Comparison of ENCODE assay signal across 8 cellular contexts in genomic region chr4:103099691-103100392, GRCh38. TPM values are rescaled to one million over a fixed set of nuclear protein-coding genes. Genes with fewer than 3 reads are reported as not detected.
DNase-seq lines count a peak whose midpoint lies in the region; ATAC-seq, FAIRE-seq and TF ChIP-seq lines count a peak whose summit lies in the region.

Gene BDH2, minus strand, starts transcription at chr4:103099834. Its CDS starts 3,580 bp downstream, at chr4:103096254.

- peak within 1 kb of the TSS in 1 of 2 experiments; percentile 21 for H3K4ac ChIP-seq in mesenchymal stem cell (ENCODE audit: low read depth in 1 of 2, low read length in 2 of 2)

- H2BK15ac ChIP-seq in mesenchymal stem cell (ENCODE audit: low read depth, poor library complexity, severe bottlenecking), result no peak within 1 kb of the TSS

- H3K79me1 ChIP-seq in mesenchymal stem cell (replicated peaks; ENCODE audit: low read length, poor library complexity, severe bottlenecking), result peaks cover 18% of the 10 kb centered on the region

- H3K36me3 ChIP-seq in endothelial cell of umbilical vein (ENCODE audit: control insufficient read depth in 2 of 2, extremely low read depth in 1 of 2, insufficient read depth in 2 of 2, low read length in 2 of 2) (no peaks in the 10 kb centered on the region), mesenchymal stem cell (ENCODE audit: control insufficient read depth in 1 of 2, insufficient read depth in 2 of 2, low read depth in 1 of 2, low read length in 2 of 2) (peaks cover 0 to 2% of the 10 kb centered on the region in 2 experiments)

- H3K27ac Mint-ChIP-seq in activated CD4-positive, alpha-beta memory T cell treated with anti-CD3 and anti-CD28 coated beads, Interleukin-2, amount 10 ng/mL, durations not matched to agents 7 days and 5 days, result peak within 1 kb of the TSS; percentile 76

- H4K20me1 ChIP-seq in endothelial cell of umbilical vein (replicated peaks; ENCODE audit: control insufficient read depth, extremely low read depth, insufficient read depth, low read length), result no peaks in the 10 kb centered on the region

- dilution Hi-C loops in endothelial cell of umbilical vein (cut with MboI; ENCODE audit: extremely low pct_ligation_motif_present, low sequenced_read_pairs), result no loop called here

- POLR2A ChIA-PET in activated CD4-positive, alpha-beta memory T cell treated with anti-CD3 and anti-CD28 coated beads, Interleukin-2, amount 10 ng/mL, durations not matched to agents 7 days and 5 days (lab: Charles Lee), result interaction anchor here (0.6 to 1.7 kb wide), 6 partner anchors 23 to 755 kb away, joined by 3 to 7 read pairs (median 4); partner anchors contain the start of genes CISD2, SLC39A8, SLC9B2 and UBE2D3
- POLR2A ChIA-PET in endothelial cell of umbilical vein (lab: Charles Lee), result no interaction called here

- 9% methylated on average over 11 of the region's 11 CpGs for WGBS in mesenchymal stem cell

- peak; percentile 53 to 59 for TF ChIP-seq CTCF in endothelial cell of umbilical vein (IDR thresholded peaks at IDR 0.05; ENCODE audit: extremely low read depth in 1 of 2, insufficient read depth in 1 of 2, low read depth in 1 of 2, low read length in 2 of 2)
- TF ChIP-seq CTCF in subcutaneous adipose tissue (IDR thresholded peaks at IDR 0.05; ENCODE audit: low read depth), result no peak

- H2BK12ac ChIP-seq in mesenchymal stem cell (ENCODE audit: low read length in 2 of 2), result no peak within 1 kb of the TSS

- H4K91ac ChIP-seq in mesenchymal stem cell (ENCODE audit: low read length), result no peak within 1 kb of the TSS

- no peaks in the 10 kb centered on the region for H3K9me3 Mint-ChIP-seq in activated CD4-positive, alpha-beta memory T cell treated with anti-CD3 and anti-CD28 coated beads, Interleukin-2, amount 10 ng/mL, durations not matched to agents 7 days and 5 days

- no peaks in the 10 kb centered on the region for H3K27me3 Mint-ChIP-seq in activated CD4-positive, alpha-beta memory T cell treated with anti-CD3 and anti-CD28 coated beads, Interleukin-2, amount 10 ng/mL, durations not matched to agents 7 days and 5 days

- H3K36me3 Mint-ChIP-seq in activated CD4-positive, alpha-beta memory T cell treated with anti-CD3 and anti-CD28 coated beads, Interleukin-2, amount 10 ng/mL, durations not matched to agents 7 days and 5 days (ENCODE audit: low read depth), result peaks cover 6% of the 10 kb centered on the region

- peak within 1 kb of the TSS; percentile 41 for H2AFZ ChIP-seq in endothelial cell of umbilical vein (ENCODE audit: low read depth, low read length)
- H2AFZ ChIP-seq in mesenchymal stem cell (ENCODE audit: low read depth, low read length), result no peak within 1 kb of the TSS

- ATAC-seq in GM19463 (IDR thresholded peaks at IDR 0.05; ENCODE audit: unreplicated experiment) (peak; percentile 94), HG03565 (IDR thresholded peaks at IDR 0.05; ENCODE audit: unreplicated experiment) (peak; percentile 96)

- H3K27me3 ChIP-seq in endothelial cell of umbilical vein (ENCODE audit: control insufficient read depth in 2 of 2, insufficient read depth in 2 of 2, low read length in 2 of 2) (no peaks in the 10 kb centered on the region), mesenchymal stem cell (ENCODE audit: control insufficient read depth in 1 of 2, insufficient read depth in 1 of 2, low read length in 2 of 2) (no peaks in the 10 kb centered on the region)

- no peak within 1 kb of the TSS for H3K23ac ChIP-seq in mesenchymal stem cell (ENCODE audit: low read length in 2 of 2)

- CTCF ChIA-PET in activated CD4-positive, alpha-beta memory T cell treated with anti-CD3 and anti-CD28 coated beads, Interleukin-2, amount 10 ng/mL, durations not matched to agents 7 days and 5 days (lab: Charles Lee), result interaction anchor here (0.9 to 4.9 kb wide), 28 partner anchors 9 to 754 kb away, joined by 3 to 39 read pairs (median 4); partner anchors contain the start of genes SLC39A8, SLC9B1, SLC9B2 and UBE2D3
- CTCF ChIA-PET in endothelial cell of umbilical vein (lab: Charles Lee), result interaction anchor here (0.6 to 3.9 kb wide), 32 partner anchors 8 to 1913 kb away, joined by 3 to 32 read pairs (median 4); partner anchors contain the start of genes PPP3CA and SLC9B2

- DNase-seq in DMS153 (lab: John Stamatoyannopoulos, UW) (peak; percentile 86), NCI-H748 (lab: John Stamatoyannopoulos, UW; ENCODE audit: unreplicated experiment) (peak; percentile 86), endothelial cell of umbilical vein (ENCODE audit: low read depth, low spot score) (peak; percentile 93), mesenchymal stem cell (peak; percentile 97)
- peak; percentile 42 for DNase-seq in activated CD4-positive, alpha-beta memory T cell treated with anti-CD3 and anti-CD28 coated beads, Interleukin-2, amount 10 ng/mL, durations not matched to agents 7 days and 5 days

- FAIRE-seq in endothelial cell of umbilical vein (lab: Jason Lieb, UNC), result peak; percentile 89

- BruUV-seq in endothelial cell of umbilical vein (replicated peaks; lab: Mats Ljungman, UMichigan), result no TSS peak

- H3K9ac ChIP-seq in endothelial cell of umbilical vein (replicated peaks; ENCODE audit: extremely low read depth, insufficient read depth, low read length) (peak within 1 kb of the TSS; percentile 77), mesenchymal stem cell (ENCODE audit: low read length) (peak within 1 kb of the TSS; percentile 90)

- H3K18ac ChIP-seq in mesenchymal stem cell (ENCODE audit: low read depth in 1 of 2, low read length in 2 of 2), result peak within 1 kb of the TSS in 1 of 2 experiments; percentile 5

- peak within 1 kb of the TSS; percentile 88 for H3K4me2 ChIP-seq in endothelial cell of umbilical vein (ENCODE audit: insufficient read depth, low read length)
- peak within 1 kb of the TSS; percentile 79 for H3K4me2 ChIP-seq in mesenchymal stem cell (ENCODE audit: low read length, poor library complexity, severe bottlenecking)

- no peak for TF ChIP-seq POLR2A in endothelial cell of umbilical vein (IDR thresholded peaks at IDR 0.05; ENCODE audit: low read depth, low read length)

- H3K4me3 ChIP-seq in endothelial cell of umbilical vein (replicated peaks in 1 of 3; ENCODE audit: insufficient read depth in 1 of 3, low read depth in 1 of 3, low read length in 3 of 3), result peak within 1 kb of the TSS; percentile 21 to 82 (median 48)
- H3K4me3 ChIP-seq in mesenchymal stem cell (ENCODE audit: insufficient read depth in 1 of 2, low read depth in 1 of 2, low read length in 2 of 2), result peak within 1 kb of the TSS in 1 of 2 experiments; percentile 76

- no peaks in the 10 kb centered on the region for H3K9me1 ChIP-seq in endothelial cell of umbilical vein (replicated peaks; ENCODE audit: control insufficient read depth, extremely low read depth, insufficient read depth, low read length)

- H4K8ac ChIP-seq in mesenchymal stem cell (ENCODE audit: low read length), result no peak within 1 kb of the TSS

- no peak within 1 kb of the TSS for H2BK120ac ChIP-seq in mesenchymal stem cell (ENCODE audit: low read depth, low read length)

- H2AK5ac ChIP-seq in mesenchymal stem cell (ENCODE audit: low read length, severe bottlenecking), result no peak within 1 kb of the TSS

- no peaks in the 10 kb centered on the region for H3K79me2 ChIP-seq in endothelial cell of umbilical vein (ENCODE audit: control insufficient read depth, insufficient read depth, low read length)

- peaks cover 21% of the 10 kb centered on the region for H3K4me1 Mint-ChIP-seq in activated CD4-positive, alpha-beta memory T cell treated with anti-CD3 and anti-CD28 coated beads, Interleukin-2, amount 10 ng/mL, durations not matched to agents 7 days and 5 days

- H3K27ac ChIP-seq in endothelial cell of umbilical vein (ENCODE audit: insufficient read depth, low read depth, low read length), result peak within 1 kb of the TSS; percentile 49
- H3K27ac ChIP-seq in mesenchymal stem cell (ENCODE audit: low read length, poor library complexity, severe bottlenecking), result peak within 1 kb of the TSS; percentile 28

- intact Hi-C loops in endothelial cell of umbilical vein (cut with micrococcal nuclease), result loop anchor here (1.0 to 10.0 kb wide), 8 partner anchors 81 to 835 kb away; partner anchors contain the start of genes CISD2, SLC9B1 and UBE2D3

- H2BK5ac ChIP-seq in mesenchymal stem cell (ENCODE audit: low read depth, low read length, poor library complexity, severe bottlenecking), result no peak within 1 kb of the TSS

- no peaks in the 10 kb centered on the region for H3K9me3 ChIP-seq in endothelial cell of umbilical vein (replicated peaks; ENCODE audit: control insufficient read depth, insufficient read depth, low read length)
- no peaks in the 10 kb centered on the region for H3K9me3 ChIP-seq in mesenchymal stem cell (ENCODE audit: control insufficient read depth, low read length)

- H3K4me1 ChIP-seq in endothelial cell of umbilical vein (ENCODE audit: control insufficient read depth, extremely low read depth, insufficient read depth, low read length) (peaks cover 8% of the 10 kb centered on the region), mesenchymal stem cell (ENCODE audit: control insufficient read depth, insufficient read depth, low read depth, low read length) (peaks cover 11% of the 10 kb centered on the region)

- H3K4me3 Mint-ChIP-seq in activated CD4-positive, alpha-beta memory T cell treated with anti-CD3 and anti-CD28 coated beads, Interleukin-2, amount 10 ng/mL, durations not matched to agents 7 days and 5 days, result peak within 1 kb of the TSS; percentile 76

- H3K14ac ChIP-seq in mesenchymal stem cell (ENCODE audit: low read length in 2 of 2), result no peak within 1 kb of the TSS

TF ChIP-seq in endothelial cell of umbilical vein, 7 proteins besides CTCF, POLR2A, EP300 and RAD21:
- TF ChIP-seq POLR2AphosphoS5 (IDR thresholded peaks at IDR 0.05; ENCODE audit: insufficient read depth, low read depth, low read length) (no peak), EZH2 (IDR thresholded peaks at IDR 0.05; ENCODE audit: borderline replicate concordance, low read depth, low read length, severe bottlenecking) (no peak), GATA2 (IDR thresholded peaks at IDR 0.05; ENCODE audit: insufficient read depth, insufficient read length, low read depth, low read length) (no peak), FOS (IDR thresholded peaks at IDR 0.05; ENCODE audit: borderline replicate concordance, insufficient read depth, low read length) (no peak), MYC (IDR thresholded peaks at IDR 0.05; ENCODE audit: low read depth, low read length) (no peak)

RNA-seq across cellular contexts. Expression of gene BDH2, which starts in this region (rescaled TPM):
- total RNA-seq in activated CD4-positive, alpha-beta memory T cell treated with anti-CD3 and anti-CD28 coated beads, Interleukin-2, amount 10 ng/mL, durations not matched to agents 7 days and 5 days, result 10 to 100 TPM; 22.5 to 23.6 TPM
- total RNA-seq in endothelial cell of umbilical vein (29.4 and 36.4 TPM in 2 replicates), subcutaneous adipose tissue (10 to 100 TPM; 33.1 to 65.8 (median 52.9) TPM)
- 37.3 and 40.9 TPM in 2 replicates for polyA plus RNA-seq in endothelial cell of umbilical vein
- polyA plus RNA-seq in endothelial cell of umbilical vein (2011; cell fraction: cytosol; rRNA removed), result 39.3 and 50.8 TPM in 2 replicates
- polyA plus RNA-seq in endothelial cell of umbilical vein (2011; cell fraction: nucleus; rRNA removed), result 213 and 249 TPM in 2 replicates
- polyA plus RNA-seq in endothelial cell of umbilical vein (2012), result 56.9 and 58.0 TPM in 2 replicates
- polyA minus RNA-seq in endothelial cell of umbilical vein, result 29.6 and 34.4 TPM in 2 replicates
- polyA minus RNA-seq in endothelial cell of umbilical vein (2011; cell fraction: cytosol; rRNA and poly(A)+ RNA removed), result 3.3 TPM
- polyA minus RNA-seq in endothelial cell of umbilical vein (2011; cell fraction: nucleus; rRNA and poly(A)+ RNA removed), result 31.7 and 33.3 TPM in 2 replicates
- polyA plus RNA-seq in mesenchymal stem cell (2013, experiment 1 of 2), result 39.3 TPM
- polyA plus RNA-seq in mesenchymal stem cell (2013, experiment 2 of 2), result 42.1 TPM

Comparison
In these comparisons a context has a peak if more than half of its experiments do, and no peak if none do; other contexts are left out.
1. DNase-seq: peak in every context shown above with its lines; median percentile 97 in mesenchymal stem cell; 93 in endothelial cell of umbilical vein; 86 in DMS153; 86 in NCI-H748; 42 in activated CD4-positive, alpha-beta memory T cell treated with anti-CD3 and anti-CD28 coated beads, Interleukin-2, amount 10 ng/mL, durations not matched to agents 7 days and 5 days.